In genomic region chr2:203814661-203815540, GRCh38 we compare ENCODE assay signal across 1 cellular context.
TF ChIP-seq lines count a peak whose summit lies in the region.

No MANE protein-coding gene starts in this region.

TF ChIP-seq in HepG2, 621 proteins besides CTCF, POLR2A, EP300 and RAD21 (continued from another document and continues in another):
- TF ChIP-seq BCL3 (CRISPR knock-in tag; IDR thresholded peaks at IDR 0.05), result no peak
- TF ChIP-seq, protein P1, sequence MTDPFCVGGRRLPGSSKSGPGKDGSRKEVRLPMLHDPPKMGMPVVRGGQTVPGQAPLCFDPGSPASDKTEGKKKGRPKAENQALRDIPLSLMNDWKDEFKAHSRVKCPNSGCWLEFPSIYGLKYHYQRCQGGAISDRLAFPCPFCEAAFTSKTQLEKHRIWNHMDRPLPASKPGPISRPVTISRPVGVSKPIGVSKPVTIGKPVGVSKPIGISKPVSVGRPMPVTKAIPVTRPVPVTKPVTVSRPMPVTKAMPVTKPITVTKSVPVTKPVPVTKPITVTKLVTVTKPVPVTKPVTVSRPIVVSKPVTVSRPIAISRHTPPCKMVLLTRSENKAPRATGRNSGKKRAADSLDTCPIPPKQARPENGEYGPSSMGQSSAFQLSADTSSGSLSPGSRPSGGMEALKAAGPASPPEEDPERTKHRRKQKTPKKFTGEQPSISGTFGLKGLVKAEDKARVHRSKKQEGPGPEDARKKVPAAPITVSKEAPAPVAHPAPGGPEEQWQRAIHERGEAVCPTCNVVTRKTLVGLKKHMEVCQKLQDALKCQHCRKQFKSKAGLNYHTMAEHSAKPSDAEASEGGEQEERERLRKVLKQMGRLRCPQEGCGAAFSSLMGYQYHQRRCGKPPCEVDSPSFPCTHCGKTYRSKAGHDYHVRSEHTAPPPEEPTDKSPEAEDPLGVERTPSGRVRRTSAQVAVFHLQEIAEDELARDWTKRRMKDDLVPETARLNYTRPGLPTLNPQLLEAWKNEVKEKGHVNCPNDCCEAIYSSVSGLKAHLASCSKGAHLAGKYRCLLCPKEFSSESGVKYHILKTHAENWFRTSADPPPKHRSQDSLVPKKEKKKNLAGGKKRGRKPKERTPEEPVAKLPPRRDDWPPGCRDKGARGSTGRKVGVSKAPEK (CRISPR knock-in tag; IDR thresholded peaks at IDR 0.05; ENCODE audit: borderline replicate concordance), result no peak
- TF ChIP-seq ZNF720 (CRISPR knock-in tag; IDR thresholded peaks at IDR 0.05), result no peak
- peak; percentile 96 for TF ChIP-seq STAG1 (CRISPR knock-in tag; IDR thresholded peaks at IDR 0.05)
- peak; percentile 34 for TF ChIP-seq PHF21A (CRISPR knock-in tag; IDR thresholded peaks at IDR 0.05)
- 0 out of 2 replicates have a peak, but pooled peaks have one; percentile 50 for TF ChIP-seq ZNF510 (CRISPR knock-in tag; IDR thresholded peaks at IDR 0.05; ENCODE audit: low read depth)
- no peak for TF ChIP-seq MATR3 (CRISPR knock-in tag; IDR thresholded peaks at IDR 0.05)
- TF ChIP-seq ZNF567 (CRISPR knock-in tag; IDR thresholded peaks at IDR 0.05; ENCODE audit: borderline replicate concordance), result 0 out of 2 replicates have a peak, but pooled peaks have one; percentile 35
- TF ChIP-seq ZNF260 (CRISPR knock-in tag; IDR thresholded peaks at IDR 0.05; ENCODE audit: borderline replicate concordance, low read depth), result no peak
- no peak for TF ChIP-seq SOX13 (IDR thresholded peaks at IDR 0.05)
- no peak; a peak in 1 of 4 replicates for TF ChIP-seq SOX13 (CRISPR knock-in tag; conservative IDR thresholded peaks at IDR 0.05 in 1 of 2, IDR thresholded peaks at IDR 0.05 in 1 of 2)
- TF ChIP-seq ZNF691 (CRISPR knock-in tag; IDR thresholded peaks at IDR 0.05; ENCODE audit: borderline replicate concordance, low read depth), result peak; percentile 78; the same call in 1 of the 2 replicates
- TF ChIP-seq TCF7 (IDR thresholded peaks at IDR 0.05; ENCODE audit: low read depth), result no peak; the same call in 1 of the 2 replicates
- TF ChIP-seq ZNF383 (CRISPR knock-in tag; IDR thresholded peaks at IDR 0.05; ENCODE audit: borderline replicate concordance), result peak; percentile 92; the same call in 1 of the 2 replicates
- TF ChIP-seq, protein P2, sequence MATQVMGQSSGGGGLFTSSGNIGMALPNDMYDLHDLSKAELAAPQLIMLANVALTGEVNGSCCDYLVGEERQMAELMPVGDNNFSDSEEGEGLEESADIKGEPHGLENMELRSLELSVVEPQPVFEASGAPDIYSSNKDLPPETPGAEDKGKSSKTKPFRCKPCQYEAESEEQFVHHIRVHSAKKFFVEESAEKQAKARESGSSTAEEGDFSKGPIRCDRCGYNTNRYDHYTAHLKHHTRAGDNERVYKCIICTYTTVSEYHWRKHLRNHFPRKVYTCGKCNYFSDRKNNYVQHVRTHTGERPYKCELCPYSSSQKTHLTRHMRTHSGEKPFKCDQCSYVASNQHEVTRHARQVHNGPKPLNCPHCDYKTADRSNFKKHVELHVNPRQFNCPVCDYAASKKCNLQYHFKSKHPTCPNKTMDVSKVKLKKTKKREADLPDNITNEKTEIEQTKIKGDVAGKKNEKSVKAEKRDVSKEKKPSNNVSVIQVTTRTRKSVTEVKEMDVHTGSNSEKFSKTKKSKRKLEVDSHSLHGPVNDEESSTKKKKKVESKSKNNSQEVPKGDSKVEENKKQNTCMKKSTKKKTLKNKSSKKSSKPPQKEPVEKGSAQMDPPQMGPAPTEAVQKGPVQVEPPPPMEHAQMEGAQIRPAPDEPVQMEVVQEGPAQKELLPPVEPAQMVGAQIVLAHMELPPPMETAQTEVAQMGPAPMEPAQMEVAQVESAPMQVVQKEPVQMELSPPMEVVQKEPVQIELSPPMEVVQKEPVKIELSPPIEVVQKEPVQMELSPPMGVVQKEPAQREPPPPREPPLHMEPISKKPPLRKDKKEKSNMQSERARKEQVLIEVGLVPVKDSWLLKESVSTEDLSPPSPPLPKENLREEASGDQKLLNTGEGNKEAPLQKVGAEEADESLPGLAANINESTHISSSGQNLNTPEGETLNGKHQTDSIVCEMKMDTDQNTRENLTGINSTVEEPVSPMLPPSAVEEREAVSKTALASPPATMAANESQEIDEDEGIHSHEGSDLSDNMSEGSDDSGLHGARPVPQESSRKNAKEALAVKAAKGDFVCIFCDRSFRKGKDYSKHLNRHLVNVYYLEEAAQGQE (IDR thresholded peaks at IDR 0.05; ENCODE audit: borderline replicate concordance in 1 of 2, low read depth in 1 of 2, low read length in 2 of 2), result 0 out of 4 replicates have a peak, but pooled peaks of 1 of the 2 experiments have one; percentile 16
- TF ChIP-seq KLF12 (CRISPR knock-in tag; IDR thresholded peaks at IDR 0.05; ENCODE audit: borderline replicate concordance), result no peak
- no peak for TF ChIP-seq SKIL (CRISPR knock-in tag; IDR thresholded peaks at IDR 0.05; ENCODE audit: borderline replicate concordance)
- TF ChIP-seq YEATS4 (CRISPR knock-in tag; IDR thresholded peaks at IDR 0.05; ENCODE audit: borderline replicate concordance), result no peak
- peak; percentile 50; the same call in 1 of the 2 replicates for TF ChIP-seq ISL2 (CRISPR knock-in tag; IDR thresholded peaks at IDR 0.05)
- no peak for TF ChIP-seq ATF1 (CRISPR knock-in tag; IDR thresholded peaks at IDR 0.05)
- no peak for TF ChIP-seq BHLHE40 (IDR thresholded peaks at IDR 0.05; ENCODE audit: low read length)
- TF ChIP-seq ZNF446 (CRISPR knock-in tag; IDR thresholded peaks at IDR 0.05), result no peak
- no peak for TF ChIP-seq ZNF646 (CRISPR knock-in tag; IDR thresholded peaks at IDR 0.05)
- TF ChIP-seq, protein P3, sequence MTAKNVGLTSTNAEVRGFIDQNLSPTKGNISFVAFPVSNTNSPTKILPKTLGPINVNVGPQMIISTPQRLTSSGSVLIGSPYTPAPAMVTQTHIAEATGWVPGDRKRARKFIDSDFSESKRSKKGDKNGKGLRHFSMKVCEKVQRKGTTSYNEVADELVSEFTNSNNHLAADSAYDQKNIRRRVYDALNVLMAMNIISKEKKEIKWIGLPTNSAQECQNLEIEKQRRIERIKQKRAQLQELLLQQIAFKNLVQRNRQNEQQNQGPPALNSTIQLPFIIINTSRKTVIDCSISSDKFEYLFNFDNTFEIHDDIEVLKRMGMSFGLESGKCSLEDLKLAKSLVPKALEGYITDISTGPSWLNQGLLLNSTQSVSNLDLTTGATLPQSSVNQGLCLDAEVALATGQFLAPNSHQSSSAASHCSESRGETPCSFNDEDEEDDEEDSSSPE (CRISPR knock-in tag; IDR thresholded peaks at IDR 0.05), result no peak
- TF ChIP-seq, protein P4, sequence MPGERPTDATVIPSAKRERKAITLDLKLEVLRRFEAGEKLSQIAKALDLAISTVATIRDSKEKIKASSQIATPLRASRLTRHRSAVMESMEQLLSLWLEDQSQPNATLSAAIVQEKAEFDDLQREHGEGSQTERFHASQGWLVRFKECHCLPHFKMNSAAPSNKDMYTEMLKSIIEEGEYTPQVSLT (CRISPR knock-in tag; IDR thresholded peaks at IDR 0.05; ENCODE audit: borderline replicate concordance, low read depth), result no peak
- TF ChIP-seq, protein P5, sequence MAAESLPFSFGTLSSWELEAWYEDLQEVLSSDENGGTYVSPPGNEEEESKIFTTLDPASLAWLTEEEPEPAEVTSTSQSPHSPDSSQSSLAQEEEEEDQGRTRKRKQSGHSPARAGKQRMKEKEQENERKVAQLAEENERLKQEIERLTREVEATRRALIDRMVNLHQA (CRISPR knock-in tag; IDR thresholded peaks at IDR 0.05), result no peak
- TF ChIP-seq, protein P6, sequence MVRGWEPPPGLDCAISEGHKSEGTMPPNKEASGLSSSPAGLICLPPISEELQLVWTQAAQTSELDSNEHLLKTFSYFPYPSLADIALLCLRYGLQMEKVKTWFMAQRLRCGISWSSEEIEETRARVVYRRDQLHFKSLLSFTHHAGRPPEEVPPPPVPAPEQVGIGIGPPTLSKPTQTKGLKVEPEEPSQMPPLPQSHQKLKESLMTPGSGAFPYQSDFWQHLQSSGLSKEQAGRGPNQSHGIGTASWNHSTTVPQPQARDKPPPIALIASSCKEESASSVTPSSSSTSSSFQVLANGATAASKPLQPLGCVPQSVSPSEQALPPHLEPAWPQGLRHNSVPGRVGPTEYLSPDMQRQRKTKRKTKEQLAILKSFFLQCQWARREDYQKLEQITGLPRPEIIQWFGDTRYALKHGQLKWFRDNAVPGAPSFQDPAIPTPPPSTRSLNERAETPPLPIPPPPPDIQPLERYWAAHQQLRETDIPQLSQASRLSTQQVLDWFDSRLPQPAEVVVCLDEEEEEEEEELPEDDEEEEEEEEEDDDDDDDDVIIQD (CRISPR knock-in tag; IDR thresholded peaks at IDR 0.05; ENCODE audit: low read depth), result peak; percentile 57
- TF ChIP-seq ZNF607 (CRISPR knock-in tag; IDR thresholded peaks at IDR 0.05; ENCODE audit: borderline replicate concordance), result no peak
- no peak for TF ChIP-seq NFE2 (CRISPR knock-in tag; IDR thresholded peaks at IDR 0.05)
- TF ChIP-seq ZSCAN25 (CRISPR knock-in tag; IDR thresholded peaks at IDR 0.05), result no peak
- peak; percentile 20; the same call in 1 of the 2 replicates for TF ChIP-seq ZKSCAN8 (CRISPR knock-in tag; IDR thresholded peaks at IDR 0.05; ENCODE audit: borderline replicate concordance)
